ENCODE assay signal across 9 cellular contexts in genomic region chrX:101385795-101386541, GRCh38. TPM values are rescaled to one million over a fixed set of nuclear protein-coding genes. Genes with fewer than 3 reads are reported as not detected.
DNase-seq lines count a peak whose midpoint lies in the region; ATAC-seq and TF ChIP-seq lines count a peak whose summit lies in the region.
"Had no signal": no experiment of that assay in that cellular context is flagged by ENCODE, and none has a peak within 500 bp of the region (broad histone marks: within the 10 kb centered on the region; RNA-seq: fewer than 3 reads in every experiment).

Gene BTK (minus strand): TSS chrX:101386191. CDS start chrX:101375284, 10,907 bp downstream.

- H3K36me3 ChIP-seq in sigmoid colon = no peaks in the 10 kb centered on the region

- no peaks in the 10 kb centered on the region for H3K36me3 Mint-ChIP-seq in endothelial cell (ENCODE audit: low read depth, unreplicated experiment)

- H3K27me3 Mint-ChIP-seq in endothelial cell (ENCODE audit: unreplicated experiment) = peaks cover 2% of the 10 kb centered on the region

- H3K4me1 Mint-ChIP-seq in endothelial cell (ENCODE audit: unreplicated experiment) = peaks cover 12% of the 10 kb centered on the region

- no peak within 1 kb of the TSS for H3K27ac ChIP-seq in sigmoid colon
- H3K27ac ChIP-seq: epithelial cell of prostate had no signal

- no peaks in the 10 kb centered on the region for H3K9me3 Mint-ChIP-seq in endothelial cell (ENCODE audit: unreplicated experiment)

- TF ChIP-seq POLR2A in sigmoid colon (IDR thresholded peaks at IDR 0.05) = no peak

- DNase-seq in GM20000 (ENCODE audit: low spot score) = peak; percentile 60
- DNase-seq in endothelial cell (ENCODE audit: low spot score) = no peak
- no peak for DNase-seq in DMS114 treated with DMSO at 0.1 percent for 48 hours (lab: John Stamatoyannopoulos, UW; ENCODE audit: unreplicated experiment)
- no peak for DNase-seq in hippocampal formation (lab: John Stamatoyannopoulos, UW)
- no peak for DNase-seq in sigmoid colon
- DNase-seq in NCI-H2196 treated with DMSO at 0.1 percent for 48 hours (lab: John Stamatoyannopoulos, UW; ENCODE audit: unreplicated experiment) = no peak

- H3K4me3 ChIP-seq in GM08714 (ENCODE audit: low read length) (peak within 1 kb of the TSS; percentile 57), sigmoid colon (peak within 1 kb of the TSS in 1 of 4 donors; percentile 11)

- peak within 1 kb of the TSS; percentile 52 for H3K27ac Mint-ChIP-seq in endothelial cell (ENCODE audit: unreplicated experiment)

- no peaks in the 10 kb centered on the region for H3K9me3 ChIP-seq in sigmoid colon

- H3K4me3 Mint-ChIP-seq in endothelial cell (ENCODE audit: unreplicated experiment) = no peak within 1 kb of the TSS

- 55 to 83% methylated on average over 9 of the region's 9 CpGs for WGBS in sigmoid colon, 2 donors

- ATAC-seq in HG03460 (IDR thresholded peaks at IDR 0.05; ENCODE audit: unreplicated experiment) = peak; percentile 61

- intact Hi-C loops in sigmoid colon (cut with DNase I) = no loop called here

- no peaks in the 10 kb centered on the region for H3K27me3 ChIP-seq in sigmoid colon

- no peaks in the 10 kb centered on the region for H3K4me1 ChIP-seq in sigmoid colon

- TF ChIP-seq EP300 in sigmoid colon (IDR thresholded peaks at IDR 0.05) = no peak

- no peak for TF ChIP-seq CTCF in GM20000 (IDR thresholded peaks at IDR 0.05; ENCODE audit: extremely low read depth, missing control alignments)
- no peak for TF ChIP-seq CTCF in endothelial cell (IDR thresholded peaks at IDR 0.05; ENCODE audit: unreplicated experiment)
- TF ChIP-seq CTCF in sigmoid colon (IDR thresholded peaks at IDR 0.05) = no peak

RNA-seq across cellular contexts. Expression of gene BTK, which starts in this region (rescaled TPM):
- total RNA-seq in endothelial cell (ENCODE audit: unreplicated experiment) (9.4 TPM), sigmoid colon (1 to 10 TPM; 4.2 to 8.6 (median 6.1) TPM)
- polyA plus RNA-seq in sigmoid colon = 10 to 100 TPM in 1 of 3 donors, 1 to 10 TPM in 2; 4.2 to 23.2 (median 5.4) TPM
